1 cellular context compared by ENCODE assay signal in genomic region chr1:21922103-21923014, GRCh38.
TF ChIP-seq lines count a peak whose summit lies in the region.

No MANE protein-coding gene starts in this region.

TF ChIP-seq in K562, 482 proteins besides CTCF, POLR2A, EP300 and RAD21 (continued from another document):
- TF ChIP-seq TFAP4 (CRISPR knock-in tag; IDR thresholded peaks at IDR 0.05; ENCODE audit: borderline replicate concordance) = no peak
- no peak for TF ChIP-seq TBP (optimal IDR thresholded peaks at IDR 0.05; ENCODE audit: low read depth, low read length)
- peak; percentile 85 for TF ChIP-seq RBM25 (IDR thresholded peaks at IDR 0.05; ENCODE audit: low read depth, low read length, severe bottlenecking)
- TF ChIP-seq MCM7 (IDR thresholded peaks at IDR 0.05) = no peak
- TF ChIP-seq MTA3 (IDR thresholded peaks at IDR 0.05; ENCODE audit: borderline replicate concordance) = no peak
- peak; percentile 74; the same call in 1 of the 2 replicates for TF ChIP-seq SMARCA5 (IDR thresholded peaks at IDR 0.05)
- peak in 1 of 2 experiments; percentile 43; a peak in 2 of 4 replicates for TF ChIP-seq RCOR1 (IDR thresholded peaks at IDR 0.05; ENCODE audit: borderline replicate concordance in 1 of 2, low read depth in 2 of 2, low read length in 2 of 2)
- TF ChIP-seq ZNF79 (CRISPR knock-in tag; IDR thresholded peaks at IDR 0.05; ENCODE audit: low read depth) = no peak
- no peak for TF ChIP-seq ZNF184 (CRISPR knock-in tag; IDR thresholded peaks at IDR 0.05)
- TF ChIP-seq ZFP36 (IDR thresholded peaks at IDR 0.05; ENCODE audit: low read depth, low read length, partially characterized antibody) = peak; percentile 92
- TF ChIP-seq TRIM24 (IDR thresholded peaks at IDR 0.05) = no peak
- no peak for TF ChIP-seq POLR2B (IDR thresholded peaks at IDR 0.05; ENCODE audit: low read depth, partially characterized antibody)
- TF ChIP-seq KDM1A (IDR thresholded peaks at IDR 0.05) = peak; percentile 18 to 59; a peak in 3 of 4 replicates
- TF ChIP-seq TBL1XR1 (IDR thresholded peaks at IDR 0.05; ENCODE audit: low read length in 2 of 2) = no peak
- no peak for TF ChIP-seq STAT6 (CRISPR knock-in tag; IDR thresholded peaks at IDR 0.05)
